Comparison of ENCODE assay signal across 26 cellular contexts in genomic region chr20:51811514-51811913, GRCh38. TPM values are rescaled to one million over a fixed set of nuclear protein-coding genes. Genes with fewer than 3 reads are reported as not detected.
"Had no signal": no experiment of that assay in that cellular context is flagged by ENCODE, and none has a peak within 500 bp of the region (broad histone marks: within the 10 kb centered on the region; RNA-seq: fewer than 3 reads in every experiment).

No MANE protein-coding gene starts in this region.

- H3K4me1 ChIP-seq: adrenal gland, breast epithelium, pancreas, testis, upper lobe of left lung had no signal

- H3K27me3 ChIP-seq: adrenal gland, breast epithelium, neutrophil, pancreas, testis, upper lobe of left lung had no signal

- H3K4me3 ChIP-seq: adrenal gland, breast epithelium, coronary artery, mucosa of descending colon, pancreas, testis, upper lobe of left lung had no signal

- H3K4me3 Mint-ChIP-seq: activated T-helper 1 cell treated with anti-CD3 and anti-CD28 coated beads, Interleukin-12 subunit alpha, Interleukin-12 subunit beta, Interleukin-2, Interleukin-4 antibody, amounts not matched to agents 30 ng/mL and 10 ng/mL and 1 ng/mL, durations not matched to agents 14 hours and 24 hours and 36 hours; immature natural killer cell; memory B cell; naive B cell; stimulated activated memory B cell treated with anti-CD40 and anti-IgM and Interleukin-4, amounts not matched to agents 10 μg/mL and 1 μg/mL and 100 μg/mL, for 72 hours had no signal

- H3K9me3 ChIP-seq: adrenal gland, breast epithelium, mucosa of descending colon, neutrophil, pancreas, testis, upper lobe of left lung had no signal

- FAIRE-seq: astrocyte, endometrium, frontal cortex, pancreas had no signal

- H3K27ac Mint-ChIP-seq: activated naive CD4-positive, alpha-beta T cell treated with anti-CD3 and anti-CD28 coated beads, Interleukin-2, amount 50 U/mL, for 72 hours; activated T-helper 1 cell treated with anti-CD3 and anti-CD28 coated beads, Interleukin-12 subunit alpha, Interleukin-12 subunit beta, Interleukin-2, Interleukin-4 antibody, amounts not matched to agents 30 ng/mL and 10 ng/mL and 1 ng/mL, durations not matched to agents 14 hours and 24 hours and 36 hours; immature natural killer cell; memory B cell; naive B cell; stimulated activated memory B cell treated with anti-CD40 and anti-IgM and Interleukin-4, amounts not matched to agents 10 μg/mL and 1 μg/mL and 100 μg/mL, for 72 hours had no signal

- H3K27me3 Mint-ChIP-seq: stimulated activated memory B cell treated with anti-CD40 and anti-IgM and Interleukin-4, amounts not matched to agents 10 μg/mL and 1 μg/mL and 100 μg/mL, for 72 hours had no signal

- H3K36me3 ChIP-seq: adrenal gland, breast epithelium, neutrophil, pancreas, upper lobe of left lung, WERI-Rb-1 had no signal

- H3K9me3 Mint-ChIP-seq: activated naive CD4-positive, alpha-beta T cell treated with anti-CD3 and anti-CD28 coated beads, Interleukin-2, amount 50 U/mL, for 72 hours; activated T-helper 1 cell treated with anti-CD3 and anti-CD28 coated beads, Interleukin-12 subunit alpha, Interleukin-12 subunit beta, Interleukin-2, Interleukin-4 antibody, amounts not matched to agents 30 ng/mL and 10 ng/mL and 1 ng/mL, durations not matched to agents 14 hours and 24 hours and 36 hours; immature natural killer cell; memory B cell; stimulated activated memory B cell treated with anti-CD40 and anti-IgM and Interleukin-4, amounts not matched to agents 10 μg/mL and 1 μg/mL and 100 μg/mL, for 72 hours had no signal

- DNase-seq: activated CD4-positive, alpha-beta T cell treated with anti-CD3 and anti-CD28 coated beads, Interleukin-2, amount 50 U/mL, for 4 hours; activated gamma-delta T cell treated with Interleukin-2 at 50 U/mL for 16 hours; activated T-cell treated with anti-CD3 and anti-CD28 coated beads for 4 hours; adrenal gland; erythroblast; head of caudate nucleus; immature natural killer cell; kidney glomerular epithelial cell; left ventricle myocardium superior; mucosa of descending colon; naive B cell; pancreas; stimulated activated CD4-positive, alpha-beta T cell treated with anti-CD3 and anti-CD28 coated beads, Interleukin-4, amount 100 ng/mL, for 4 hours; testis; upper lobe of left lung; WERI-Rb-1 had no signal

- H3K36me3 Mint-ChIP-seq: activated naive CD4-positive, alpha-beta T cell treated with anti-CD3 and anti-CD28 coated beads, Interleukin-2, amount 50 U/mL, for 72 hours; immature natural killer cell; naive B cell; stimulated activated memory B cell treated with anti-CD40 and anti-IgM and Interleukin-4, amounts not matched to agents 10 μg/mL and 1 μg/mL and 100 μg/mL, for 72 hours had no signal

- H3K27ac ChIP-seq: adrenal gland, breast epithelium, coronary artery, neutrophil, pancreas, testis, upper lobe of left lung, WERI-Rb-1 had no signal

- H3K4me1 Mint-ChIP-seq: immature natural killer cell; memory B cell; naive B cell; stimulated activated memory B cell treated with anti-CD40 and anti-IgM and Interleukin-4, amounts not matched to agents 10 μg/mL and 1 μg/mL and 100 μg/mL, for 72 hours had no signal

RNA-seq across cellular contexts. Expression of gene SALL4, which starts 9.2 kb away (rescaled TPM):
- total RNA-seq: left ventricle myocardium superior had no signal
